Comparison of ENCODE assay signal across 15 cellular contexts in genomic region chr5:148830220-148830619, GRCh38. TPM values are rescaled to one million over a fixed set of nuclear protein-coding genes. Genes with fewer than 3 reads are reported as not detected.
DNase-seq lines count a peak whose midpoint lies in the region; ATAC-seq and TF ChIP-seq lines count a peak whose summit lies in the region.
"Had no signal": no experiment of that assay in that cellular context is flagged by ENCODE, and none has a peak within 500 bp of the region (broad histone marks: within the 10 kb centered on the region; RNA-seq: fewer than 3 reads in every experiment).

No MANE protein-coding gene starts in this region.

- DNase-seq in MG63 (no peak), natural killer cell (no peak), transverse colon (no peak)
- DNase-seq in effector memory CD8-positive, alpha-beta T cell = no peak
- DNase-seq in activated T-cell treated with anti-CD3 and anti-CD28 coated beads, Interleukin-2, amount 50 U/mL, for 72 hours = no peak
- no peak for DNase-seq in stimulated activated CD4-positive, alpha-beta T cell treated with anti-CD3 and anti-CD28 coated beads, Interleukin-12 subunit alpha, Interleukin-12 subunit beta, amount 100 ng/mL, for 4 hours
- DNase-seq: adrenal gland; AML-193; NCI-H2029; NK-92 treated with Interleukin-12 subunit alpha and Interleukin-12 subunit beta, amount 100 ng/mL, for 24 hours had no signal

- in situ Hi-C loops in transverse colon (cut with MboI; ENCODE audit: low pct_ligation_motif_present in 1 of 4, low pct_unique_long_range_greater_than_20kb in 1 of 4, low sequenced_read_pairs in 3 of 4) = no loop called here

- intact Hi-C loops in natural killer cell (cut with micrococcal nuclease) = no loop called here
- intact Hi-C loops in transverse colon (cut with DNase I; ENCODE audit: low total_unique reads) = no loop called here

- TF ChIP-seq CTCF in natural killer cell (IDR thresholded peaks at IDR 0.05) (no peak), transverse colon (IDR thresholded peaks at IDR 0.05) (no peak)

- no peaks in the 10 kb centered on the region for H3K9me3 Mint-ChIP-seq in effector memory CD8-positive, alpha-beta T cell
- H3K9me3 Mint-ChIP-seq in natural killer cell = no peaks in the 10 kb centered on the region
- no peaks in the 10 kb centered on the region for H3K9me3 Mint-ChIP-seq in activated T-cell treated with anti-CD3 and anti-CD28 coated beads, Interleukin-2, amount 50 U/mL, for 72 hours

- H3K4me3 ChIP-seq in BLaER1 (peak overlapping the region; percentile 73), MG63 (peak overlapping the region; percentile 77), transverse colon (peak overlapping the region in 1 of 4 donors; percentile 9)
- H3K4me3 ChIP-seq: hepatocyte had no signal

- no peaks in the 10 kb centered on the region for H3K9me3 ChIP-seq in BLaER1
- H3K9me3 ChIP-seq in MG63 = no peaks in the 10 kb centered on the region
- no peaks in the 10 kb centered on the region for H3K9me3 ChIP-seq in transverse colon
- H3K9me3 ChIP-seq: adrenal gland had no signal

- H3K27ac Mint-ChIP-seq in effector memory CD8-positive, alpha-beta T cell = peak overlapping the region; percentile 80 to 86
- H3K27ac Mint-ChIP-seq in natural killer cell = peak overlapping the region; percentile 89 to 91
- no peak overlapping the region for H3K27ac Mint-ChIP-seq in activated T-cell treated with anti-CD3 and anti-CD28 coated beads, Interleukin-2, amount 50 U/mL, for 72 hours

- H3K4me1 ChIP-seq in BLaER1 (peaks cover 94% of the 10 kb centered on the region), transverse colon (peaks cover 4 to 24% (median 12%) of the 10 kb centered on the region in 4 donors)
- H3K4me1 ChIP-seq: adrenal gland had no signal

- H3K4me3 Mint-ChIP-seq in effector memory CD8-positive, alpha-beta T cell = peak overlapping the region; percentile 89 to 100
- H3K4me3 Mint-ChIP-seq in natural killer cell = peak overlapping the region; percentile 98
- H3K4me3 Mint-ChIP-seq in activated T-cell treated with anti-CD3 and anti-CD28 coated beads, Interleukin-2, amount 50 U/mL, for 72 hours = peak overlapping the region in 1 of 2 donors; percentile 77

- H3K36me3 ChIP-seq in BLaER1 (no peaks in the 10 kb centered on the region), MG63 (peaks cover 49% of the 10 kb centered on the region), transverse colon (no peaks in the 10 kb centered on the region)
- H3K36me3 ChIP-seq: adrenal gland had no signal

- peak overlapping the region; percentile 94 for H3K4me2 ChIP-seq in BLaER1
- H3K4me2 ChIP-seq: hepatocyte had no signal

- peaks cover 66 to 78% of the 10 kb centered on the region in 2 donors for H3K4me1 Mint-ChIP-seq in effector memory CD8-positive, alpha-beta T cell (ENCODE audit: low read depth in 2 of 2)
- peaks cover 77 to 90% of the 10 kb centered on the region in 2 donors for H3K4me1 Mint-ChIP-seq in natural killer cell
- peaks cover 44% of the 10 kb centered on the region for H3K4me1 Mint-ChIP-seq in activated T-cell treated with anti-CD3 and anti-CD28 coated beads, Interleukin-2, amount 50 U/mL, for 72 hours (ENCODE audit: low read depth)

- peaks cover 62% of the 10 kb centered on the region for H3K36me3 Mint-ChIP-seq in effector memory CD8-positive, alpha-beta T cell (ENCODE audit: insufficient read depth)
- H3K36me3 Mint-ChIP-seq in natural killer cell = peaks cover 41% of the 10 kb centered on the region
- H3K36me3 Mint-ChIP-seq in activated T-cell treated with anti-CD3 and anti-CD28 coated beads, Interleukin-2, amount 50 U/mL, for 72 hours (ENCODE audit: insufficient read depth in 2 of 2) = no peaks in the 10 kb centered on the region

- peak overlapping the region; percentile 34; the same call in 1 of the 2 replicates for H3K9ac ChIP-seq in BLaER1

- TF ChIP-seq POLR2A in transverse colon (IDR thresholded peaks at IDR 0.05) = no peak

- WGBS in transverse colon (ENCODE audit: low coverage in 1 of 2), 2 donors = 74 to 86% methylated on average over 1 to 2 of the region's 2 CpGs

- TF ChIP-seq EP300 in transverse colon (IDR thresholded peaks at IDR 0.05; ENCODE audit: low read depth) = no peak

- H3K27me3 Mint-ChIP-seq in effector memory CD8-positive, alpha-beta T cell = no peaks in the 10 kb centered on the region
- H3K27me3 Mint-ChIP-seq in natural killer cell (ENCODE audit: low read depth in 2 of 2) = no peaks in the 10 kb centered on the region
- peaks cover 48% of the 10 kb centered on the region for H3K27me3 Mint-ChIP-seq in activated T-cell treated with anti-CD3 and anti-CD28 coated beads, Interleukin-2, amount 50 U/mL, for 72 hours (ENCODE audit: low read depth)

- H3K27me3 ChIP-seq in BLaER1 (no peaks in the 10 kb centered on the region), MG63 (no peaks in the 10 kb centered on the region), transverse colon (no peaks in the 10 kb centered on the region)
- H3K27me3 ChIP-seq: adrenal gland had no signal

- H4K20me1 ChIP-seq in BLaER1 = no peaks in the 10 kb centered on the region

- ATAC-seq in effector memory CD8-positive, alpha-beta T cell (replicated peaks) = no peak
- ATAC-seq in natural killer cell = no peak
- no peak for ATAC-seq in activated T-cell treated with anti-CD3 and anti-CD28 coated beads, Interleukin-2, amount 50 U/mL, for 72 hours (replicated peaks in 1 of 2)
- no peak for ATAC-seq in GM19328 (IDR thresholded peaks at IDR 0.05; ENCODE audit: unreplicated experiment)
- ATAC-seq: sciatic nerve had no signal

- 0 out of 2 replicates have a peak overlapping the region, but pooled peaks have one; percentile 60 for H3K27ac ChIP-seq in BLaER1
- peak overlapping the region in 1 of 4 donors; percentile 85 for H3K27ac ChIP-seq in transverse colon
- H3K27ac ChIP-seq: adrenal gland, hepatocyte had no signal

RNA-seq across cellular contexts. Expression of gene ADRB2, which starts 3.8 kb away (rescaled TPM):
- total RNA-seq in MG63 (2014; rRNA removed; shearing (Covaris generic); ENCODE audit: low replicate concordance) = 5.3 and 12.9 TPM in 2 replicates
- total RNA-seq in natural killer cell = 10 to 100 TPM; 47.1 to 78.9 (median 60.7) TPM
- 1 to 10 TPM in 1 of 2 donors, under 1 TPM in 1; 0.60 to 1.8 TPM for total RNA-seq in activated T-cell treated with anti-CD3 and anti-CD28 coated beads, Interleukin-2, amount 50 U/mL, for 72 hours
- total RNA-seq in transverse colon = 1 to 10 TPM in 3 of 4 donors, under 1 TPM in 1; 1.00 to 3.5 (median 1.7) TPM
- total RNA-seq: G401 had no signal
